8 cellular contexts compared by ENCODE assay signal in the genomic region with DNA sequence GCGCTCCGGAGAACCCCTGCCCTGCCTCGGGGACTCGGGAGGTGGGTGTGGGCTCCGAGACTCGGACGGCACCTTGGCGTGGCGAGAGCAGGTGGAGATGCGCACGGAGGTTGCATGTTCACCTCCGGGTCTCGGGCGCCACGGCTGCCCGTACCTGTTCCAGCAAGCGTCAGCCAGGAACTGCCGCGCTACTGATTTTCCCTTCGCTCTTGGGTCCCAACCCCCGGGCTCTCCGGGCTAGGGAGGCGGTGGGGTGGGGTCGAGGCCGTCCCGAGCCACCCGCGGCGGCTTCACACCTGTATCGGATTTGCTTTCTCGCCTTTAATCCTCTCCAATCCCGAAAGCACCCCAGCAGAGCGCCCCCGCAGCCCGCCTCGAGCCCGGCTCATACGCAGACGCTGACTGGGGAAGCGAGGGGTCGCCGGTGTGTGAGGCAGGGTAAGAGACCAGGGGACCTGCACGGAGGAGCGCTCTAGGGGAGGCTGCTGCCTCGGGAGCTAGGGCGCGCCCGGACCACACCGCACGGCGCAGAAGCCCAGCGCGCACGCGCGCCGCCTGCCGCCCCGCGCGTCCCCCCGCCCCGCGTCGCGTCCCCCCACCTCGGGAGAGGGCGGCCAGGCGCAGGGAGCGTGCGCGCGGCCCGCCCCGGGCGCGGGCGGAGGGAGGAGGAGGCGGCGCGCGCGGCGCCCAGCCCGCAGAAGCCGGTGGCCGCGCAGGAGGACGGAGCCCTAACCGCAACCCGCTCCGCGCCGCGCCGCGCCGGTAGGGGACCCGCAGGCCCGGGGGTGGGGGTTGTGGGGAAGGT. TPM values are rescaled to one million over a fixed set of nuclear protein-coding genes. Genes with fewer than 3 reads are reported as not detected.
DNase-seq lines count a peak whose midpoint lies in the region; ATAC-seq and TF ChIP-seq lines count a peak whose summit lies in the region.

A gene with protein sequence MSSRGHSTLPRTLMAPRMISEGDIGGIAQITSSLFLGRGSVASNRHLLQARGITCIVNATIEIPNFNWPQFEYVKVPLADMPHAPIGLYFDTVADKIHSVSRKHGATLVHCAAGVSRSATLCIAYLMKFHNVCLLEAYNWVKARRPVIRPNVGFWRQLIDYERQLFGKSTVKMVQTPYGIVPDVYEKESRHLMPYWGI (plus strand): TSS at position 695 of the 805 bp plus-strand sequence. CDS start 22,382 bp downstream, outside the sequence.

- intact Hi-C loops in left cardiac atrium (cut with DNase I) (no loop called here), prostate gland (cut with DNase I) (loop anchor here (2.0 kb wide), 1 partner anchor 83 kb away; a partner anchor contains a TSS), upper lobe of right lung (cut with DNase I) (no loop called here)

- TF ChIP-seq POLR2A in NB4 (IDR thresholded peaks at IDR 0.05; ENCODE audit: extremely low read depth, insufficient read length) (peak; percentile 71), prostate gland (IDR thresholded peaks at IDR 0.05) (peak; percentile 65)

- no peaks in the 10 kb centered on the region for H3K9me3 Mint-ChIP-seq in T-helper 1 cell treated with Interleukin-12 subunit alpha and Interleukin-12 subunit beta and Interleukin-4 antibody, amounts not matched to agents 30 μg/mL and 1 μg/mL, for 36 hours

- peak within 1 kb of the TSS; percentile 84 for H3K4me3 ChIP-seq in GM06990 (replicated peaks; ENCODE audit: low read depth, low read length)
- H3K4me3 ChIP-seq in NB4 (ENCODE audit: low read depth, low read length), result peak within 1 kb of the TSS; percentile 78
- peak within 1 kb of the TSS; percentile 81 to 85 for H3K4me3 ChIP-seq in prostate gland
- H3K4me3 ChIP-seq in upper lobe of right lung, result peak within 1 kb of the TSS; percentile 86

- DNase-seq in GM06990 (ENCODE audit: extremely low read depth, insufficient read length), result peak; percentile 92
- DNase-seq in HCEC 1CT, result peak; percentile 76
- DNase-seq in NB4 (ENCODE audit: low read depth), result peak; percentile 87
- DNase-seq in amniotic epithelial cell (ENCODE audit: low read depth), result peak; percentile 61
- peak; percentile 82 for DNase-seq in left cardiac atrium
- peak; percentile 80 for DNase-seq in prostate gland (ENCODE audit: low spot score)
- peak; percentile 89 for DNase-seq in upper lobe of right lung

- TF ChIP-seq CTCF in GM06990 (IDR thresholded peaks at IDR 0.05; ENCODE audit: insufficient read depth, low read length, poor library complexity, severe bottlenecking) (peak; percentile 17), NB4 (IDR thresholded peaks at IDR 0.05; ENCODE audit: low read depth, low read length) (peak; percentile 3), prostate gland (IDR thresholded peaks at IDR 0.05) (no peak), upper lobe of right lung (IDR thresholded peaks at IDR 0.05) (no peak)

- no peaks in the 10 kb centered on the region for H3K9me3 ChIP-seq in prostate gland
- no peaks in the 10 kb centered on the region for H3K9me3 ChIP-seq in upper lobe of right lung

- peaks cover 24% of the 10 kb centered on the region for H3K4me1 Mint-ChIP-seq in T-helper 1 cell treated with Interleukin-12 subunit alpha and Interleukin-12 subunit beta and Interleukin-4 antibody, amounts not matched to agents 30 μg/mL and 1 μg/mL, for 36 hours (ENCODE audit: low read depth)

- ATAC-seq in left cardiac atrium, result peak; percentile 88 to 94
- ATAC-seq in upper lobe of right lung, result peak; percentile 91

- H3K4me1 ChIP-seq in prostate gland (replicated peaks), result peaks cover 6% of the 10 kb centered on the region
- peaks cover 13% of the 10 kb centered on the region for H3K4me1 ChIP-seq in upper lobe of right lung

- H3K36me3 Mint-ChIP-seq in T-helper 1 cell treated with Interleukin-12 subunit alpha and Interleukin-12 subunit beta and Interleukin-4 antibody, amounts not matched to agents 30 μg/mL and 1 μg/mL, for 36 hours (ENCODE audit: low read depth), result no peaks in the 10 kb centered on the region

- H3K36me3 ChIP-seq in GM06990 (ENCODE audit: control insufficient read depth, insufficient read depth, low read length), result no peaks in the 10 kb centered on the region
- H3K36me3 ChIP-seq in prostate gland, result no peaks in the 10 kb centered on the region
- no peaks in the 10 kb centered on the region for H3K36me3 ChIP-seq in upper lobe of right lung

- peak within 1 kb of the TSS; percentile 83 to 90 for H3K27ac ChIP-seq in prostate gland
- peak within 1 kb of the TSS; percentile 90 for H3K27ac ChIP-seq in upper lobe of right lung

- H3K4me3 Mint-ChIP-seq in T-helper 1 cell treated with Interleukin-12 subunit alpha and Interleukin-12 subunit beta and Interleukin-4 antibody, amounts not matched to agents 30 μg/mL and 1 μg/mL, for 36 hours, result peak within 1 kb of the TSS; percentile 92

- H3K27ac Mint-ChIP-seq in T-helper 1 cell treated with Interleukin-12 subunit alpha and Interleukin-12 subunit beta and Interleukin-4 antibody, amounts not matched to agents 30 μg/mL and 1 μg/mL, for 36 hours, result peak within 1 kb of the TSS; percentile 90

- under 1% methylated on average over 43 of the region's 100 CpGs for WGBS in prostate gland

- H3K27me3 Mint-ChIP-seq in T-helper 1 cell treated with Interleukin-12 subunit alpha and Interleukin-12 subunit beta and Interleukin-4 antibody, amounts not matched to agents 30 μg/mL and 1 μg/mL, for 36 hours (ENCODE audit: low read depth), result peaks cover 3% of the 10 kb centered on the region

- H3K27me3 ChIP-seq in GM06990 (replicated peaks; ENCODE audit: control insufficient read depth, insufficient read depth, low read length), result no peaks in the 10 kb centered on the region
- H3K27me3 ChIP-seq in prostate gland (replicated peaks; ENCODE audit: insufficient read depth), result no peaks in the 10 kb centered on the region
- H3K27me3 ChIP-seq in upper lobe of right lung, result no peaks in the 10 kb centered on the region

RNA-seq across cellular contexts. Expression of the gene that starts here (rescaled TPM):
- 10 to 100 TPM; 18.7 to 19.1 TPM for total RNA-seq in left cardiac atrium
- 10 to 100 TPM; 28.7 to 31.0 TPM for total RNA-seq in prostate gland
- total RNA-seq in upper lobe of right lung, result 9.0 TPM

Comparison
In these comparisons a context has a peak if more than half of its experiments do, and no peak if none do; other contexts are left out.
1. Peak in every context shown above with its lines: DNase-seq, ATAC-seq, H3K4me3 ChIP-seq and H3K27ac ChIP-seq.
2. CTCF ChIP-seq: peak in GM06990 (single experiment) and NB4 (single experiment); none in prostate gland (0 of 4) and upper lobe of right lung (single experiment).